18 cellular contexts compared by ENCODE assay signal in genomic region chrX:49251325-49251724, GRCh38. TPM values are rescaled to one million over a fixed set of nuclear protein-coding genes. Genes with fewer than 3 reads are reported as not detected.
DNase-seq lines count a peak whose midpoint lies in the region; ATAC-seq and TF ChIP-seq lines count a peak whose summit lies in the region.
"Had no signal": no experiment of that assay in that cellular context is flagged by ENCODE, and none has a peak within 500 bp of the region (broad histone marks: within the 10 kb centered on the region; RNA-seq: fewer than 3 reads in every experiment).

No MANE protein-coding gene starts in this region.

- no peak for TF ChIP-seq EP300 in stomach (IDR thresholded peaks at IDR 0.05)

- H3K27ac ChIP-seq in HEK293 (ENCODE audit: extremely low read depth, low read depth, low read length) (no peak overlapping the region), spleen (no peak overlapping the region), stomach (no peak overlapping the region), uterus (no peak overlapping the region)
- H3K27ac ChIP-seq: GM23248 had no signal

- no peaks in the 10 kb centered on the region for H3K9me3 Mint-ChIP-seq in central memory CD8-positive, alpha-beta T cell
- H3K9me3 Mint-ChIP-seq: HFFc6 had no signal

- TF ChIP-seq CTCF in HEK293 (tag by site-specific recombination; IDR thresholded peaks at IDR 0.05) (no peak), spleen (IDR thresholded peaks at IDR 0.05 in 8 of 11, conservative IDR thresholded peaks at IDR 0.05 in 3 of 11) (no peak), stomach (IDR thresholded peaks at IDR 0.05) (no peak), uterus (IDR thresholded peaks at IDR 0.05) (no peak)

- H3K36me3 Mint-ChIP-seq in central memory CD8-positive, alpha-beta T cell (ENCODE audit: insufficient read depth) = peaks cover 11% of the 10 kb centered on the region

- H3K9me3 ChIP-seq in HEK293 (ENCODE audit: control insufficient read depth, insufficient read depth, low read depth, low read length) (no peaks in the 10 kb centered on the region), spleen (no peaks in the 10 kb centered on the region), stomach (no peaks in the 10 kb centered on the region), uterus (no peaks in the 10 kb centered on the region)
- H3K9me3 ChIP-seq: BE2C had no signal

- H3K27me3 Mint-ChIP-seq in central memory CD8-positive, alpha-beta T cell = no peaks in the 10 kb centered on the region
- H3K27me3 Mint-ChIP-seq: CD4-positive, alpha-beta memory T cell had no signal

- TF ChIP-seq POLR2A in spleen (IDR thresholded peaks at IDR 0.05) = no peak
- no peak for TF ChIP-seq POLR2A in stomach (IDR thresholded peaks at IDR 0.05)
- TF ChIP-seq POLR2A in uterus (IDR thresholded peaks at IDR 0.05) = no peak

- peaks cover 8% of the 10 kb centered on the region for H3K4me1 Mint-ChIP-seq in central memory CD8-positive, alpha-beta T cell

- H3K4me3 ChIP-seq in HEK293 (ENCODE audit: low read depth, low read length) (no peak overlapping the region), spleen (no peak overlapping the region), stomach (no peak overlapping the region), uterus (no peak overlapping the region)
- H3K4me3 ChIP-seq: GM23248 had no signal

- 87 to 95% (median 91%) methylated on average over 4 to 13 of the region's 13 CpGs for WGBS in spleen, 5 donors
- 82 to 97% (median 90%) methylated on average over 8 to 13 of the region's 13 CpGs for WGBS in stomach, 5 donors

- H3K27me3 ChIP-seq in spleen (replicated peaks in 1 of 7) = no peaks in the 10 kb centered on the region
- H3K27me3 ChIP-seq in stomach = no peaks in the 10 kb centered on the region
- no peaks in the 10 kb centered on the region for H3K27me3 ChIP-seq in uterus
- H3K27me3 ChIP-seq: BE2C had no signal

- CTCF ChIA-PET in HEK293 (lab: Yijun Ruan, JAX) = no interaction called here

- intact Hi-C loops in spleen (cut with DNase I; ENCODE audit: low total_unique reads) = no loop called here
- intact Hi-C loops in stomach (cut with DNase I; ENCODE audit: low total_unique reads) = no loop called here
- intact Hi-C loops in uterus (cut with DNase I; ENCODE audit: low total_unique reads) = no loop called here

- H3K36me3 ChIP-seq in HEK293 (ENCODE audit: control insufficient read depth in 2 of 2, insufficient read depth in 1 of 2, low read length in 2 of 2) (peaks cover 0 to 18% of the 10 kb centered on the region in 2 experiments; a peak in 1 of 3 replicates), spleen (peaks cover 0 to 53% (median 27%) of the 10 kb centered on the region in 6 donors), stomach (peaks cover 0 to 44% (median 42%) of the 10 kb centered on the region in 4 donors), uterus (no peaks in the 10 kb centered on the region)
- H3K36me3 ChIP-seq: BE2C had no signal

- no peak overlapping the region for H3K4me3 Mint-ChIP-seq in central memory CD8-positive, alpha-beta T cell
- H3K4me3 Mint-ChIP-seq: CD4-positive, alpha-beta memory T cell; HFFc6 had no signal

- no peak for DNase-seq in central memory CD8-positive, alpha-beta T cell (ENCODE audit: low spot score in 2 of 2)
- DNase-seq in spleen (peak; percentile 52), stomach (no peak), uterus (no peak)
- DNase-seq in activated CD4-positive, alpha-beta T cell treated with anti-CD3 and anti-CD28 coated beads, Interleukin-2, amount 50 U/mL, for 4 hours = no peak
- DNase-seq: ACHN; BE2C; C1 segment of cervical spinal cord; CD4-positive, alpha-beta memory T cell; DMS153; DMS79; GDM1; GM23248; HCEC 1CT; HFFc6 had no signal

- POLR2A ChIA-PET in HEK293 (lab: Yijun Ruan, JAX) = interaction anchor here (1.5 kb wide), 1 partner anchor 60 kb away, joined by 3 read pairs; no protein-coding TSS in a partner anchor

- no peak for ATAC-seq in central memory CD8-positive, alpha-beta T cell (replicated peaks; ENCODE audit: extremely low read depth, poor library complexity, severe bottlenecking)

- peak overlapping the region; percentile 77 for H3K27ac Mint-ChIP-seq in central memory CD8-positive, alpha-beta T cell (ENCODE audit: low read depth)
- H3K27ac Mint-ChIP-seq: HFFc6 had no signal

- no peaks in the 10 kb centered on the region for H3K4me1 ChIP-seq in HEK293 (ENCODE audit: control insufficient read depth, insufficient read depth, low read length)
- H3K4me1 ChIP-seq in spleen = peaks cover 0 to 9% (median 0%) of the 10 kb centered on the region in 6 donors
- no peaks in the 10 kb centered on the region for H3K4me1 ChIP-seq in stomach
- H3K4me1 ChIP-seq in uterus = no peaks in the 10 kb centered on the region
- H3K4me1 ChIP-seq: BE2C had no signal

TF ChIP-seq in HEK293, 187 proteins besides CTCF, POLR2A, EP300 and RAD21:
- no peak for TF ChIP-seq MZF1 (tag by site-specific recombination; IDR thresholded peaks at IDR 0.05; ENCODE audit: borderline replicate concordance)
- TF ChIP-seq ZNF341 (tag by site-specific recombination; IDR thresholded peaks at IDR 0.05; ENCODE audit: low read depth) = no peak
- peak; percentile 34 for TF ChIP-seq EGR2 (tag by site-specific recombination; IDR thresholded peaks at IDR 0.05; ENCODE audit: low read depth)

RNA-seq across cellular contexts. Expression of gene FOXP3, which starts 13.2 kb away (rescaled TPM):
- 1 to 10 TPM in 4 of 7 donors, under 1 TPM in 3; 0.26 to 3.9 (median 1.8) TPM for total RNA-seq in spleen
- polyA plus RNA-seq in spleen = 1 to 10 TPM in 2 of 3 donors, under 1 TPM in 1; 0.58 to 1.2 (median 1.1) TPM
- not detected for total RNA-seq in stomach
- under 1 TPM in 2 of 3 donors, not detected in 1; 0.12 to 0.88 TPM for polyA plus RNA-seq in stomach
- not detected for total RNA-seq in uterus
- total RNA-seq: Daoy, GM23248, H4 had no signal

RNA-seq across cellular contexts. Expression of gene CCDC22, which starts 16.1 kb away (rescaled TPM):
- total RNA-seq in spleen (10 to 100 TPM; 18.9 to 26.4 (median 21.4) TPM), stomach (10 to 100 TPM in 2 of 5 donors, 1 to 10 TPM in 3; 2.7 to 68.9 (median 7.0) TPM), uterus (10 to 100 TPM in 2 of 4 donors, 1 to 10 TPM in 2; 1.0 to 15.3 (median 10.6) TPM)
- polyA plus RNA-seq in spleen (10 to 100 TPM; 14.9 to 19.9 (median 19.7) TPM), stomach (10 to 100 TPM in 1 of 3 donors, 1 to 10 TPM in 2; 7.4 to 12.2 (median 8.9) TPM)

RNA-seq across cellular contexts. Expression of gene CACNA1F, which starts 18.2 kb away (rescaled TPM):
- 1 to 10 TPM in 5 of 7 donors, under 1 TPM in 2; 0.63 to 2.9 (median 1.2) TPM for total RNA-seq in spleen
- under 1 TPM; 0.55 to 0.67 (median 0.61) TPM for polyA plus RNA-seq in spleen
- 1 to 10 TPM in 1 of 5 donors, under 1 TPM in 2, not detected in 2; 0.37 to 6.1 (median 0.89) TPM for total RNA-seq in stomach
- under 1 TPM; 0.06 to 0.18 (median 0.15) TPM for polyA plus RNA-seq in stomach
- total RNA-seq in uterus = under 1 TPM in 2 of 4 donors, not detected in 2; 0.07 to 0.98 TPM
- total RNA-seq: Daoy, GM23248, H4, HFFc6 had no signal
- polyA plus RNA-seq: GM23248 had no signal

RNA-seq across cellular contexts. Expression of gene PPP1R3F, which starts 18.3 kb away (rescaled TPM):
- 1 to 10 TPM; 5.1 to 8.9 (median 6.3) TPM for total RNA-seq in spleen
- polyA plus RNA-seq in spleen = 1 to 10 TPM; 2.2 to 3.8 (median 3.0) TPM
- 10 to 100 TPM in 1 of 5 donors, 1 to 10 TPM in 4; 1.4 to 20.4 (median 5.7) TPM for total RNA-seq in stomach
- polyA plus RNA-seq in stomach = 1 to 10 TPM; 2.1 to 6.4 (median 4.0) TPM
- total RNA-seq in uterus = 10 to 100 TPM in 1 of 4 donors, 1 to 10 TPM in 3; 3.3 to 16.5 (median 8.0) TPM

RNA-seq across cellular contexts. Expression of gene SYP, which starts 51.3 kb away (rescaled TPM):
- total RNA-seq in spleen (1 to 10 TPM in 5 of 7 donors, under 1 TPM in 2; 0.52 to 3.6 (median 1.5) TPM), stomach (100 to 1,000 TPM in 1 of 5 donors, 1 to 10 TPM in 2, under 1 TPM in 1, not detected in 1; 0.89 to 211 (median 3.3) TPM), uterus (1 to 10 TPM in 3 of 4 donors, not detected in 1; 2.0 to 4.4 (median 3.0) TPM)
- polyA plus RNA-seq in spleen (1 to 10 TPM in 2 of 3 donors, under 1 TPM in 1; 0.48 to 2.1 (median 1.3) TPM), stomach (1 to 10 TPM in 2 of 3 donors, under 1 TPM in 1; 0.92 to 5.0 (median 3.9) TPM)
